2 cellular contexts compared by ENCODE assay signal in genomic region chr1:24411963-24412362, GRCh38.
TF ChIP-seq lines count a peak whose summit lies in the region.

No MANE protein-coding gene starts in this region.

TF ChIP-seq in SK-N-SH, 30 proteins besides CTCF, POLR2A, EP300 and RAD21:
- TF ChIP-seq REST (IDR thresholded peaks at IDR 0.05; ENCODE audit: low read depth, low read length) = no peak
- TF ChIP-seq TEAD4 (IDR thresholded peaks at IDR 0.05; ENCODE audit: borderline replicate concordance, insufficient read depth) = no peak
- 0 out of 2 replicates have a peak, but pooled peaks have one; percentile 10 for TF ChIP-seq FOSL2 (IDR thresholded peaks at IDR 0.05; ENCODE audit: borderline replicate concordance, low read depth)
- TF ChIP-seq TCF12 (IDR thresholded peaks at IDR 0.05) = no peak
- TF ChIP-seq YY1 (IDR thresholded peaks at IDR 0.05; ENCODE audit: low read depth) = no peak
- TF ChIP-seq IRF3 (IDR thresholded peaks at IDR 0.05; ENCODE audit: low read depth, low read length) = no peak

TF ChIP-seq in SK-N-SH treated with all-trans-retinoic acid at 6 μM for 48 hours, 23 proteins besides CTCF, POLR2A, EP300 and RAD21 (continued from another document):
- TF ChIP-seq TSHZ2 (CRISPR knock-in tag; IDR thresholded peaks at IDR 0.05) = no peak
- no peak for TF ChIP-seq TOX (CRISPR knock-in tag; IDR thresholded peaks at IDR 0.05; ENCODE audit: borderline replicate concordance)
- no peak for TF ChIP-seq PPARA (CRISPR knock-in tag; IDR thresholded peaks at IDR 0.05; ENCODE audit: borderline replicate concordance)
